Comparison of ENCODE assay signal across 21 cellular contexts in genomic region chr7:159192761-159193453, GRCh38. TPM values are rescaled to one million over a fixed set of nuclear protein-coding genes. Genes with fewer than 3 reads are reported as not detected.
DNase-seq lines count a peak whose midpoint lies in the region; ATAC-seq, FAIRE-seq and TF ChIP-seq lines count a peak whose summit lies in the region.
"Had no signal": no experiment of that assay in that cellular context is flagged by ENCODE, and none has a peak within 500 bp of the region (broad histone marks: within the 10 kb centered on the region; RNA-seq: fewer than 3 reads in every experiment).

No MANE protein-coding gene starts in this region.

- peaks cover 0 to 21% (median 4%) of the 10 kb centered on the region in 12 donors for H3K4me1 ChIP-seq in heart left ventricle
- H3K4me1 ChIP-seq in K562 (replicated peaks in 1 of 2; ENCODE audit: control insufficient read depth in 2 of 2, insufficient read depth in 2 of 2, low read length in 2 of 2) = peaks cover 18 to 20% of the 10 kb centered on the region in 2 experiments
- no peaks in the 10 kb centered on the region for H3K4me1 ChIP-seq in gastroesophageal sphincter
- peaks cover 0 to 11% of the 10 kb centered on the region in 2 donors for H3K4me1 ChIP-seq in uterus

- no TSS peak for BruUV-seq in K562 (replicated peaks; lab: Mats Ljungman, UMichigan)

- peaks cover 0 to 13% (median 0%) of the 10 kb centered on the region in 9 donors for H3K27me3 ChIP-seq in heart left ventricle
- H3K27me3 ChIP-seq in K562 (ENCODE audit: control insufficient read depth in 2 of 2, insufficient read depth in 2 of 2, low read length in 2 of 2) = peaks cover 0 to 7% of the 10 kb centered on the region in 2 experiments; a peak in 1 of 5 replicates
- peaks cover 10% of the 10 kb centered on the region for H3K27me3 ChIP-seq in gastroesophageal sphincter
- H3K27me3 ChIP-seq in uterus = no peaks in the 10 kb centered on the region

- TF ChIP-seq CTCF in heart left ventricle (IDR thresholded peaks at IDR 0.05) (no peak), K562 (IDR thresholded peaks at IDR 0.05 in 2 of 3, conservative IDR thresholded peaks at IDR 0.05 in 1 of 3; ENCODE audit: insufficient read depth in 2 of 3, low read depth in 1 of 3, low read length in 3 of 3) (no peak), gastroesophageal sphincter (IDR thresholded peaks at IDR 0.05) (no peak), uterus (IDR thresholded peaks at IDR 0.05) (no peak), D721Med (IDR thresholded peaks at IDR 0.05; ENCODE audit: insufficient read depth, missing control alignments) (no peak)

- no peak overlapping the region for H3K9ac ChIP-seq in K562 (ENCODE audit: insufficient read depth in 1 of 2, low read depth in 2 of 2, low read length in 2 of 2)
- H3K9ac ChIP-seq: KMS-11 had no signal

- no peak for TF ChIP-seq RAD21 in K562 (CRISPR knock-in tag; conservative IDR thresholded peaks at IDR 0.05 in 1 of 2, IDR thresholded peaks at IDR 0.05 in 1 of 2)

- peak; percentile 64 for ATAC-seq in left ventricle myocardium superior
- no peak for ATAC-seq in heart left ventricle
- no peak for ATAC-seq in K562
- ATAC-seq in gastroesophageal sphincter = peak; percentile 65

- peaks cover 2% of the 10 kb centered on the region for H3K9me1 ChIP-seq in K562 (ENCODE audit: control insufficient read depth, insufficient read depth, low read length)

- no peak for DNase-seq in left ventricle myocardium superior
- no peak for DNase-seq in heart left ventricle
- no peak for DNase-seq in K562 (ENCODE audit: extremely low read depth in 1 of 4, low spot score in 3 of 4)
- no peak for DNase-seq in uterus
- no peak for DNase-seq in NOMO-1 (lab: John Stamatoyannopoulos, UW; ENCODE audit: unreplicated experiment in 2 of 2)
- DNase-seq in D721Med (ENCODE audit: insufficient read length, low spot score) = no peak
- no peak for DNase-seq in epidermal melanocyte (ENCODE audit: insufficient read length, low spot score)
- DNase-seq: DND-41, H9, NCI-H1930, NCI-H226, NCI-H524, NCI-H82, SIG-M5 had no signal

- TF ChIP-seq POLR2A in heart left ventricle (IDR thresholded peaks at IDR 0.05) = no peak
- no peak for TF ChIP-seq POLR2A in K562 (conservative IDR thresholded peaks at IDR 0.05)
- TF ChIP-seq POLR2A in gastroesophageal sphincter (IDR thresholded peaks at IDR 0.05) = no peak
- TF ChIP-seq POLR2A in uterus (IDR thresholded peaks at IDR 0.05) = no peak

- in situ Hi-C loops in K562 (cut with MboI) = no loop called here

- no peak for FAIRE-seq in K562 (lab: Jason Lieb, UNC)
- no peak for FAIRE-seq in D721Med (lab: Jason Lieb, UNC)

- no peak for TF ChIP-seq EP300 in K562 (IDR thresholded peaks at IDR 0.05; ENCODE audit: low read length)
- no peak for TF ChIP-seq EP300 in gastroesophageal sphincter (IDR thresholded peaks at IDR 0.05)

- no peaks in the 10 kb centered on the region for H4K20me1 ChIP-seq in K562 (replicated peaks; ENCODE audit: control insufficient read depth, insufficient read depth, low read length)

- H2AFZ ChIP-seq in K562 (ENCODE audit: low read depth, low read length) = peak overlapping the region; percentile 41

- no peak overlapping the region for H3K27ac ChIP-seq in heart left ventricle
- H3K27ac ChIP-seq in K562 (ENCODE audit: extremely low read depth, low read depth, low read length) = no peak overlapping the region
- no peak overlapping the region for H3K27ac ChIP-seq in gastroesophageal sphincter
- H3K27ac ChIP-seq in uterus = peak overlapping the region; percentile 8 to 53
- H3K27ac ChIP-seq: C4-2B, KMS-11 had no signal

- H3K9me3 ChIP-seq in heart left ventricle = peaks cover 0 to 11% (median 2%) of the 10 kb centered on the region in 12 donors
- H3K9me3 ChIP-seq in K562 (replicated peaks; ENCODE audit: control insufficient read depth, insufficient read depth, low read depth, low read length) = 0 out of 2 replicates have a peak, but pooled peaks cover 5% of the 10 kb centered on the region
- peaks cover 0 to 7% (median 0%) of the 10 kb centered on the region in 3 donors for H3K9me3 ChIP-seq in gastroesophageal sphincter
- H3K9me3 ChIP-seq in uterus = no peaks in the 10 kb centered on the region

- H3K79me2 ChIP-seq in K562 (ENCODE audit: control insufficient read depth, insufficient read depth, low read length) = no peaks in the 10 kb centered on the region

- H3K36me3 ChIP-seq in heart left ventricle (no peaks in the 10 kb centered on the region), K562 (ENCODE audit: control insufficient read depth, insufficient read depth, low read length) (no peaks in the 10 kb centered on the region), gastroesophageal sphincter (no peaks in the 10 kb centered on the region), uterus (no peaks in the 10 kb centered on the region)

- H3K4me3 ChIP-seq in heart left ventricle (no peak overlapping the region), K562 (no peak overlapping the region), gastroesophageal sphincter (no peak overlapping the region), uterus (no peak overlapping the region)

- CTCF ChIA-PET in K562 (lab: Yijun Ruan, JAX; ENCODE audit: low intra/inter-chr PET ratio) = no interaction called here

- WGBS in heart left ventricle, 4 donors = 62 to 79% (median 72%) methylated on average over 10 to 11 of the region's 11 CpGs
- WGBS in K562 (ENCODE audit: insufficient coverage, low coverage, missing lambda C conversion rate) = 45% methylated on average over 11 of the region's 11 CpGs
- WGBS in gastroesophageal sphincter (ENCODE audit: low coverage in 1 of 2), 2 donors = 37 to 45% methylated on average over 6 of the region's 11 CpGs

- H3K4me2 ChIP-seq in K562 (ENCODE audit: insufficient read depth, low read length) = no peak overlapping the region
- H3K4me2 ChIP-seq: KMS-11 had no signal

- POLR2A ChIA-PET in K562 (lab: Yijun Ruan, JAX) = interaction anchor here (1.0 kb wide), 2 partner anchors 13 to 26 kb away, joined by 3 read pairs; no protein-coding TSS in a partner anchor

- intact Hi-C loops in left ventricle myocardium superior (cut with micrococcal nuclease) = no loop called here
- intact Hi-C loops in heart left ventricle (cut with DNase I) = no loop called here
- intact Hi-C loops in K562 (cut with micrococcal nuclease) = no loop called here
- intact Hi-C loops in uterus (cut with DNase I; ENCODE audit: low total_unique reads) = no loop called here

TF ChIP-seq in K562, 482 proteins besides CTCF, POLR2A, EP300 and RAD21 (continues in another document):
- TF ChIP-seq ZNF551 (CRISPR knock-in tag; IDR thresholded peaks at IDR 0.05) (no peak), LCOR (CRISPR knock-in tag; IDR thresholded peaks at IDR 0.05) (no peak), SAFB (IDR thresholded peaks at IDR 0.05; ENCODE audit: borderline replicate concordance, low read depth, low read length) (no peak), SRF (CRISPR knock-in tag; IDR thresholded peaks at IDR 0.05) (no peak), ZC3H8 (IDR thresholded peaks at IDR 0.05) (no peak)

RNA-seq across cellular contexts. Expression of gene VIPR2, which starts 48.2 kb away (rescaled TPM):
- total RNA-seq in left ventricle myocardium superior (21.3 TPM), heart left ventricle (10 to 100 TPM; 12.3 to 27.0 (median 20.5) TPM), K562 (2014; rRNA removed) (not detected in 2 replicates), K562 (2014; rRNA removed; fragmentation: Illumina TruSeq; extraction: Trizol) (not detected in 2 replicates), K562 (2015; rRNA removed; fragmentation: Illumina TruSeq; extraction: Trizol) (not detected in 2 replicates), K562 (2021) (0.04 TPM in 1 of 2 replicates, not detected in the other), gastroesophageal sphincter (10 to 100 TPM; 13.3 to 52.5 (median 27.4) TPM), uterus (1 to 10 TPM; 3.1 to 9.8 (median 4.5) TPM)
- polyA plus RNA-seq in heart left ventricle (10 to 100 TPM in 1 of 2 donors, 1 to 10 TPM in 1; 3.3 to 15.1 TPM), K562 (2011; rRNA removed) (not detected in 2 replicates), K562 (2014; fragmentation: Illumina TruSeq; extraction: Trizol) (not detected in 2 replicates), K562 (2014; fragmentation: Nextera tagmentation; extraction: Ambion mirVana) (not detected), K562 (2014; rRNA removed) (not detected in 2 replicates)
- total RNA-seq in K562 (2011; cell fraction: chromatin; rRNA removed; ENCODE audit: low replicate concordance) = not detected in 2 replicates
- 0.17 TPM in 1 of 2 replicates, not detected in the other for total RNA-seq in K562 (2011; cell fraction: nucleolus; rRNA removed)
- total RNA-seq in K562 (2011; cell fraction: nucleoplasm; rRNA removed) = not detected in 2 replicates
- not detected in 2 replicates for polyA plus RNA-seq in K562 (2011; cell fraction: cytosol; rRNA removed)
- not detected in 2 replicates for polyA plus RNA-seq in K562 (2011; cell fraction: nucleus; rRNA removed)
- 0.31 and 0.54 TPM in 2 replicates for polyA plus RNA-seq in K562 (2012)
- polyA minus RNA-seq in K562 (2011; rRNA and poly(A)+ RNA removed) = not detected in 2 replicates
- polyA minus RNA-seq in K562 (2011; cell fraction: cytosol; rRNA and poly(A)+ RNA removed) = 0.57 TPM in 1 of 2 replicates, not detected in the other
- polyA minus RNA-seq in K562 (2011; cell fraction: nucleus; rRNA and poly(A)+ RNA removed) = 0.11 TPM in 1 of 2 replicates, not detected in the other
- total RNA-seq: A673, G401, HT-29, RPMI7951 had no signal

Comparison
In these comparisons a context has a peak if more than half of its experiments do, and no peak if none do; other contexts are left out.
1. ATAC-seq: peak in left ventricle myocardium superior (single experiment) and gastroesophageal sphincter (single experiment); none in heart left ventricle (0 of 4) and K562 (single experiment).
2. H3K27ac ChIP-seq: peak in uterus (2 of 2); none in heart left ventricle (0 of 12), K562 (single experiment) and gastroesophageal sphincter (0 of 4).